Comparison of ENCODE assay signal across 21 cellular contexts in the genomic region with DNA sequence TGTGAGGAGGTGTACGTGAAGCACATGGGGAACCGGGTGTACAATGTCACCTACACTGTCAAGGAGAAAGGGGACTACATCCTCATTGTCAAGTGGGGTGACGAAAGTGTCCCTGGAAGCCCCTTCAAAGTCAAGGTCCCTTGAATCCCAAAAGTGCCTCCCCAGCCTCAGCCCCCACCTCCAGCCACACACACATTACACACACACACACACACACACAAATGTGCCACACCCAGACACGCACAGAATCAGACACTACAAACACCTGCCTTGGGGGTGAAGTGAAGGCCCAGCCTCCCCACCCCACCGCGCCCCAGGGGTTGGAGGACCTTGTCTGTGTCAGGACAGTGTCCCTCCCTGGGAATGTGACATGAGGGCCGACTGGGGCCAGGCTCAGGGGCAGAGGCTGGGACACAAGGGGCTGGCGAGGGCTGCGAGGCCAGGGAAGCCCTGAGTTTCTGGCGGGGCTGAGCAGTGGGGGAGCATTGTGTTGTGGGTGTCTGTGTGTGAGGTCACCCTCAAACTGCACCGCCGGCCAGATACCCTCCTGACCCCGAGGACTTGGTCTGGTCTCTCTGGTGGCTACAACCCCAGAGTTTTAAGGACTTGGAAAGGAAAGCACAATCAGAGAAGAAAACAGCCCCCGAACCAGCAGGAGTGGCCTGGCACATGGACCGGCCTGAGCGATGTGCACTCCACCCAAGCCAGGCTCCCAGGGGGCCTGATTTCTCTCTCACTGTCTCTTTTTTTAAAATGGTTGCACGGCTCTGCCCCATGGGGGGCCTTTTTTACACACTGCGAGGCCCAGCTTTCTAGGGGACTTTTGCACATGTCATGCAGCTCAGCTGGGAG. TPM values are rescaled to one million over a fixed set of nuclear protein-coding genes. Genes with fewer than 3 reads are reported as not detected.
DNase-seq lines count a peak whose midpoint lies in the region; TF ChIP-seq lines count a peak whose summit lies in the region.
"Had no signal": no experiment of that assay in that cellular context is flagged by ENCODE, and none has a peak within 500 bp of the region (broad histone marks: within the 10 kb centered on the region; RNA-seq: fewer than 3 reads in every experiment).

No MANE protein-coding gene starts in this region.

- in situ Hi-C loops in GM13977 (cut with MboI; ENCODE audit: low pct_unique_long_range_greater_than_20kb, low sequenced_read_pairs, unreplicated experiment): no loop called here

- H3K36me3 ChIP-seq in esophagus (ENCODE audit: control insufficient read depth in 2 of 2, insufficient read depth in 2 of 2, low read length in 1 of 2) (peaks cover 0 to 7% of the 10 kb centered on the region in 2 donors), muscle layer of colon (ENCODE audit: insufficient read depth, low read length) (peaks cover 33% of the 10 kb centered on the region), suprapubic skin (peaks cover 11% of the 10 kb centered on the region)
- H3K36me3 ChIP-seq: Peyer's patch, spleen had no signal

- H3K27ac Mint-ChIP-seq in HFFc6: peak overlapping the region; percentile 63
- H3K27ac Mint-ChIP-seq: activated naive CD4-positive, alpha-beta T cell treated with anti-CD3 and anti-CD28 coated beads, Interleukin-2, amount 50 U/mL, for 24 hours; CD8-positive, alpha-beta memory T cell had no signal

- H3K4me3 Mint-ChIP-seq in HFFc6: no peak overlapping the region
- H3K4me3 Mint-ChIP-seq: activated naive CD4-positive, alpha-beta T cell treated with anti-CD3 and anti-CD28 coated beads, Interleukin-2, amount 50 U/mL, for 24 hours; CD8-positive, alpha-beta memory T cell; H9; stimulated activated effector memory CD8-positive, alpha-beta T cell treated with anti-CD3 and anti-CD28 coated beads, Interleukin-12 subunit alpha, Interleukin-12 subunit beta, amount 100 ng/mL, for 72 hours had no signal

- H3K27ac ChIP-seq in esophagus (ENCODE audit: low read depth in 2 of 2, low read length in 1 of 2) (peak overlapping the region; percentile 44 to 78), muscle layer of colon (ENCODE audit: low read depth, low read length) (peak overlapping the region; percentile 72), suprapubic skin (peak overlapping the region; percentile 54)
- H3K27ac ChIP-seq: spleen had no signal

- H3K27me3 Mint-ChIP-seq in HFFc6 (ENCODE audit: insufficient read depth): peaks cover 39% of the 10 kb centered on the region
- H3K27me3 Mint-ChIP-seq: activated naive CD4-positive, alpha-beta T cell treated with anti-CD3 and anti-CD28 coated beads, Interleukin-2, amount 50 U/mL, for 24 hours had no signal

- peaks cover 6% of the 10 kb centered on the region; the same call in 1 of the 2 replicates for H3K9me3 Mint-ChIP-seq in HFFc6
- H3K9me3 Mint-ChIP-seq: activated naive CD4-positive, alpha-beta T cell treated with anti-CD3 and anti-CD28 coated beads, Interleukin-2, amount 50 U/mL, for 24 hours; H9; stimulated activated effector memory CD8-positive, alpha-beta T cell treated with anti-CD3 and anti-CD28 coated beads, Interleukin-12 subunit alpha, Interleukin-12 subunit beta, amount 100 ng/mL, for 72 hours had no signal

- H3K9ac ChIP-seq in muscle layer of colon (ENCODE audit: low read length): no peak overlapping the region
- H3K9ac ChIP-seq: parathyroid adenoma had no signal

- H3K4me1 Mint-ChIP-seq in HFFc6 (ENCODE audit: low read depth): peaks cover 33% of the 10 kb centered on the region

- H3K4me3 ChIP-seq in esophagus (ENCODE audit: low read depth in 1 of 2, low read length in 2 of 2) (no peak overlapping the region), muscle layer of colon (ENCODE audit: low read depth in 1 of 2, low read length in 2 of 2) (no peak overlapping the region), suprapubic skin (no peak overlapping the region)
- H3K4me3 ChIP-seq: mucosa of descending colon, Peyer's patch, spleen had no signal

- H3K4me1 ChIP-seq in esophagus (ENCODE audit: control insufficient read depth in 2 of 2, insufficient read depth in 2 of 2, low read length in 1 of 2) (peaks cover 2 to 27% of the 10 kb centered on the region in 2 donors), muscle layer of colon (ENCODE audit: insufficient read depth, low read length) (peaks cover 39% of the 10 kb centered on the region), suprapubic skin (peaks cover 48% of the 10 kb centered on the region)

- H3K27me3 ChIP-seq in esophagus (ENCODE audit: control insufficient read depth in 1 of 2, insufficient read depth in 2 of 2, low read length in 2 of 2) (no peaks in the 10 kb centered on the region), muscle layer of colon (ENCODE audit: control insufficient read depth in 1 of 2, insufficient read depth in 2 of 2, low read length in 2 of 2) (no peaks in the 10 kb centered on the region), suprapubic skin (no peaks in the 10 kb centered on the region)
- H3K27me3 ChIP-seq: Peyer's patch had no signal

- 67 to 68% methylated on average over 16 to 18 of the region's 18 CpGs for WGBS in esophagus, 2 donors
- 65% methylated on average over 11 of the region's 18 CpGs for WGBS in suprapubic skin

- no peak for TF ChIP-seq EP300 in suprapubic skin (IDR thresholded peaks at IDR 0.05)

- no peak for DNase-seq in HFFc6
- no peak for DNase-seq in suprapubic skin (ENCODE audit: low spot score in 2 of 2)
- DNase-seq in stimulated activated CD4-positive, alpha-beta T cell treated with anti-CD3 and anti-CD28 coated beads, Interleukin-12 subunit alpha, Interleukin-12 subunit beta, amount 100 ng/mL, for 4 hours: no peak
- no peak for DNase-seq in activated CD4-positive, alpha-beta T cell treated with anti-CD3 and anti-CD28 coated beads for 4 hours
- no peak for DNase-seq in activated CD4-positive, CD25-positive, alpha-beta regulatory T cell treated with anti-CD3 and anti-CD28 coated beads, Interleukin-2, amount 50 U/mL, for 72 hours
- no peak for DNase-seq in GM13977 (ENCODE audit: low spot score)
- DNase-seq: activated T-cell treated with anti-CD3 and anti-CD28 coated beads, Interleukin-2, amount 50 U/mL, for 1 hour; CD8-positive, alpha-beta memory T cell; H9; Kasumi-1; left cardiac atrium; mucosa of descending colon; NCI-H1417; NCI-H2171; Peyer's patch; spleen had no signal

- no peaks in the 10 kb centered on the region for H3K9me3 ChIP-seq in esophagus (ENCODE audit: control insufficient read depth in 2 of 2, insufficient read depth in 1 of 2, low read depth in 1 of 2, low read length in 1 of 2)
- H3K9me3 ChIP-seq in muscle layer of colon (ENCODE audit: low read length): no peaks in the 10 kb centered on the region
- H3K9me3 ChIP-seq in suprapubic skin: no peaks in the 10 kb centered on the region
- H3K9me3 ChIP-seq: mucosa of descending colon, Peyer's patch, spleen had no signal

- H3K36me3 Mint-ChIP-seq in HFFc6 (ENCODE audit: low read depth): peaks cover 31% of the 10 kb centered on the region; the same call in 1 of the 2 replicates

- TF ChIP-seq POLR2A in suprapubic skin (IDR thresholded peaks at IDR 0.05): no peak

- TF ChIP-seq CTCF in HFFc6 (IDR thresholded peaks at IDR 0.05): no peak
- no peak for TF ChIP-seq CTCF in suprapubic skin (IDR thresholded peaks at IDR 0.05)
- TF ChIP-seq CTCF in GM13977 (IDR thresholded peaks at IDR 0.05; ENCODE audit: extremely low read depth, insufficient read depth, missing control alignments): no peak

RNA-seq across cellular contexts. Expression of a gene that starts 4.0 kb away (rescaled TPM):
- total RNA-seq in HFFc6 (2021; fragmentation: NEBNext Ultra II Directional; extraction: Animal tissue kit (Norgen Biotek cat#: 25700)): 100 to 1,000 TPM; 179 to 212 (median 193) TPM
- polyA plus RNA-seq in esophagus: 100 to 1,000 TPM; 260 to 273 TPM
- 100 to 1,000 TPM in 3 of 4 donors, 10 to 100 TPM in 1; 78.4 to 165 (median 148) TPM for total RNA-seq in suprapubic skin

RNA-seq across cellular contexts. Expression of a gene that starts 28.4 kb away (rescaled TPM):
- 100 to 1,000 TPM; 492 to 540 (median 512) TPM for total RNA-seq in HFFc6 (2021; fragmentation: NEBNext Ultra II Directional; extraction: Animal tissue kit (Norgen Biotek cat#: 25700))
- 1 to 10 TPM; 3.1 to 7.7 TPM for polyA plus RNA-seq in esophagus
- total RNA-seq in suprapubic skin: 1 to 10 TPM; 3.8 to 5.1 (median 4.3) TPM
- total RNA-seq: CD8-positive, alpha-beta memory T cell had no signal
- polyA plus RNA-seq: CD8-positive, alpha-beta memory T cell had no signal

RNA-seq across cellular contexts. Expression of a gene that starts 51.9 kb away (rescaled TPM):
- under 1 TPM in 2 of 6 experiments, not detected in 4; 0.05 to 0.07 TPM for total RNA-seq in HFFc6 (2021; fragmentation: NEBNext Ultra II Directional; extraction: Animal tissue kit (Norgen Biotek cat#: 25700))
- 1 to 10 TPM; 1.4 to 5.5 TPM for polyA plus RNA-seq in esophagus
- total RNA-seq in suprapubic skin: under 1 TPM; 0.17 to 0.57 (median 0.36) TPM
- polyA plus RNA-seq: CD8-positive, alpha-beta memory T cell had no signal

Comparison
In these comparisons a context has a peak if more than half of its experiments do, and no peak if none do; other contexts are left out.
1. RNA of a gene that starts 28.4 kb away (total RNA-seq): 492 to 540 TPM in HFFc6; 3.8 to 5.1 TPM in suprapubic skin; every median in the first group is over 10 times any median in the second.
2. Peak in every context shown above with its lines, with median percentiles within 50 percentile points of each other: H3K27ac ChIP-seq.